2 cellular contexts compared by ENCODE assay signal in the genomic region with DNA sequence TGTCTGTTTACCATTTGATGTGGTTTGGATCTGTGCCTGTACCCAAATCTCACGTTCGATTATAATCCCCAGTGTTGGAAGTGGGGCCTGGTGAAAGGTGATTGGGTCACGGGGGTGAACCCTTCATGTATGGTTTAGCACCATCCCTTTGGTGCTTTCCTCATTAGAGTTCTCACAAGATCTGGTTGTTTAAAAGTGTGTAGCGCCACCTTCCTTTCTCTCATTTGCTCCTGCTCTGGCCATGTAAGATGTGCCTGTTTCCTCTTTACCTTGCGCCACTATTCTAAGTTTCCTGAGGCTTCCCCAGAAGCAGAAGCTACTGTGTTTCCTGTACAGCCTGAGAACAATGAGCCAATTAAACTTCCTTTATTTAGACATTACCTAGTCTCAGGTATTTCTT.
TF ChIP-seq lines count a peak whose summit lies in the region.

No MANE protein-coding gene starts in this region.

TF ChIP-seq in GM23338, 12 proteins besides CTCF, POLR2A, EP300 and RAD21 (continues in another document):
- TF ChIP-seq, protein P1, sequence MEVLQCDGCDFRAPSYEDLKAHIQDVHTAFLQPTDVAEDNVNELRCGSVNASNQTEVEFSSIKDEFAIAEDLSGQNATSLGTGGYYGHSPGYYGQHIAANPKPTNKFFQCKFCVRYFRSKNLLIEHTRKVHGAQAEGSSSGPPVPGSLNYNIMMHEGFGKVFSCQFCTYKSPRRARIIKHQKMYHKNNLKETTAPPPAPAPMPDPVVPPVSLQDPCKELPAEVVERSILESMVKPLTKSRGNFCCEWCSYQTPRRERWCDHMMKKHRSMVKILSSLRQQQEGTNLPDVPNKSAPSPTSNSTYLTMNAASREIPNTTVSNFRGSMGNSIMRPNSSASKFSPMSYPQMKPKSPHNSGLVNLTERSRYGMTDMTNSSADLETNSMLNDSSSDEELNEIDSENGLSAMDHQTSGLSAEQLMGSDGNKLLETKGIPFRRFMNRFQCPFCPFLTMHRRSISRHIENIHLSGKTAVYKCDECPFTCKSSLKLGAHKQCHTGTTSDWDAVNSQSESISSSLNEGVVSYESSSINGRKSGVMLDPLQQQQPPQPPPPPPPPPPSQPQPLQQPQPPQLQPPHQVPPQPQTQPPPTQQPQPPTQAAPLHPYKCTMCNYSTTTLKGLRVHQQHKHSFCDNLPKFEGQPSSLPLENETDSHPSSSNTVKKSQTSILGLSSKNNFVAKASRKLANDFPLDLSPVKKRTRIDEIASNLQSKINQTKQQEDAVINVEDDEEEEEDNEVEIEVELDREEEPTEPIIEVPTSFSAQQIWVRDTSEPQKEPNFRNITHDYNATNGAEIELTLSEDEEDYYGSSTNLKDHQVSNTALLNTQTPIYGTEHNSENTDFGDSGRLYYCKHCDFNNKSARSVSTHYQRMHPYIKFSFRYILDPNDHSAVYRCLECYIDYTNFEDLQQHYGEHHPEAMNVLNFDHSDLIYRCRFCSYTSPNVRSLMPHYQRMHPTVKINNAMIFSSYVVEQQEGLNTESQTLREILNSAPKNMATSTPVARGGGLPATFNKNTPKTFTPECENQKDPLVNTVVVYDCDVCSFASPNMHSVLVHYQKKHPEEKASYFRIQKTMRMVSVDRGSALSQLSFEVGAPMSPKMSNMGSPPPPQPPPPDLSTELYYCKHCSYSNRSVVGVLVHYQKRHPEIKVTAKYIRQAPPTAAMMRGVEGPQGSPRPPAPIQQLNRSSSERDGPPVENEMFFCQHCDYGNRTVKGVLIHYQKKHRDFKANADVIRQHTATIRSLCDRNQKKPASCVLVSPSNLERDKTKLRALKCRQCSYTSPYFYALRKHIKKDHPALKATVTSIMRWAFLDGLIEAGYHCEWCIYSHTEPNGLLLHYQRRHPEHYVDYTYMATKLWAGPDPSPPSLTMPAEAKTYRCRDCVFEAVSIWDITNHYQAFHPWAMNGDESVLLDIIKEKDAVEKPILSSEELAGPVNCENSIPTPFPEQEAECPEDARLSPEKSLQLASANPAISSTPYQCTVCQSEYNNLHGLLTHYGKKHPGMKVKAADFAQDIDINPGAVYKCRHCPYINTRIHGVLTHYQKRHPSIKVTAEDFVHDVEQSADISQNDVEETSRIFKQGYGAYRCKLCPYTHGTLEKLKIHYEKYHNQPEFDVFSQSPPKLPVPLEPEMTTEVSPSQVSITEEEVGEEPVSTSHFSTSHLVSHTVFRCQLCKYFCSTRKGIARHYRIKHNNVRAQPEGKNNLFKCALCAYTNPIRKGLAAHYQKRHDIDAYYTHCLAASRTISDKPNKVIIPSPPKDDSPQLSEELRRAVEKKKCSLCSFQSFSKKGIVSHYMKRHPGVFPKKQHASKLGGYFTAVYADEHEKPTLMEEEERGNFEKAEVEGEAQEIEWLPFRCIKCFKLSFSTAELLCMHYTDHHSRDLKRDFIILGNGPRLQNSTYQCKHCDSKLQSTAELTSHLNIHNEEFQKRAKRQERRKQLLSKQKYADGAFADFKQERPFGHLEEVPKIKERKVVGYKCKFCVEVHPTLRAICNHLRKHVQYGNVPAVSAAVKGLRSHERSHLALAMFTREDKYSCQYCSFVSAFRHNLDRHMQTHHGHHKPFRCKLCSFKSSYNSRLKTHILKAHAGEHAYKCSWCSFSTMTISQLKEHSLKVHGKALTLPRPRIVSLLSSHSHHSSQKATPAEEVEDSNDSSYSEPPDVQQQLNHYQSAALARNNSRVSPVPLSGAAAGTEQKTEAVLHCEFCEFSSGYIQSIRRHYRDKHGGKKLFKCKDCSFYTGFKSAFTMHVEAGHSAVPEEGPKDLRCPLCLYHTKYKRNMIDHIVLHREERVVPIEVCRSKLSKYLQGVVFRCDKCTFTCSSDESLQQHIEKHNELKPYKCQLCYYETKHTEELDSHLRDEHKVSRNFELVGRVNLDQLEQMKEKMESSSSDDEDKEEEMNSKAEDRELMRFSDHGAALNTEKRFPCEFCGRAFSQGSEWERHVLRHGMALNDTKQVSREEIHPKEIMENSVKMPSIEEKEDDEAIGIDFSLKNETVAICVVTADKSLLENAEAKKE (CRISPR knock-in tag; IDR thresholded peaks at IDR 0.05) = no peak
- TF ChIP-seq EZH2 (IDR thresholded peaks at IDR 0.05; ENCODE audit: low read depth, unreplicated experiment) (no peak), CREB1 (CRISPR knock-in tag; IDR thresholded peaks at IDR 0.05; ENCODE audit: low read depth) (no peak), JUNB (IDR thresholded peaks at IDR 0.05; ENCODE audit: unreplicated experiment) (no peak), ZNF114 (CRISPR knock-in tag; IDR thresholded peaks at IDR 0.05) (no peak), POLR2AphosphoS5 (IDR thresholded peaks at IDR 0.05; ENCODE audit: low read depth) (no peak), ZNF331 (CRISPR knock-in tag; IDR thresholded peaks at IDR 0.05; ENCODE audit: low read depth) (no peak), NANOG (IDR thresholded peaks at IDR 0.05; ENCODE audit: borderline replicate concordance) (no peak)
- TF ChIP-seq, protein P2, sequence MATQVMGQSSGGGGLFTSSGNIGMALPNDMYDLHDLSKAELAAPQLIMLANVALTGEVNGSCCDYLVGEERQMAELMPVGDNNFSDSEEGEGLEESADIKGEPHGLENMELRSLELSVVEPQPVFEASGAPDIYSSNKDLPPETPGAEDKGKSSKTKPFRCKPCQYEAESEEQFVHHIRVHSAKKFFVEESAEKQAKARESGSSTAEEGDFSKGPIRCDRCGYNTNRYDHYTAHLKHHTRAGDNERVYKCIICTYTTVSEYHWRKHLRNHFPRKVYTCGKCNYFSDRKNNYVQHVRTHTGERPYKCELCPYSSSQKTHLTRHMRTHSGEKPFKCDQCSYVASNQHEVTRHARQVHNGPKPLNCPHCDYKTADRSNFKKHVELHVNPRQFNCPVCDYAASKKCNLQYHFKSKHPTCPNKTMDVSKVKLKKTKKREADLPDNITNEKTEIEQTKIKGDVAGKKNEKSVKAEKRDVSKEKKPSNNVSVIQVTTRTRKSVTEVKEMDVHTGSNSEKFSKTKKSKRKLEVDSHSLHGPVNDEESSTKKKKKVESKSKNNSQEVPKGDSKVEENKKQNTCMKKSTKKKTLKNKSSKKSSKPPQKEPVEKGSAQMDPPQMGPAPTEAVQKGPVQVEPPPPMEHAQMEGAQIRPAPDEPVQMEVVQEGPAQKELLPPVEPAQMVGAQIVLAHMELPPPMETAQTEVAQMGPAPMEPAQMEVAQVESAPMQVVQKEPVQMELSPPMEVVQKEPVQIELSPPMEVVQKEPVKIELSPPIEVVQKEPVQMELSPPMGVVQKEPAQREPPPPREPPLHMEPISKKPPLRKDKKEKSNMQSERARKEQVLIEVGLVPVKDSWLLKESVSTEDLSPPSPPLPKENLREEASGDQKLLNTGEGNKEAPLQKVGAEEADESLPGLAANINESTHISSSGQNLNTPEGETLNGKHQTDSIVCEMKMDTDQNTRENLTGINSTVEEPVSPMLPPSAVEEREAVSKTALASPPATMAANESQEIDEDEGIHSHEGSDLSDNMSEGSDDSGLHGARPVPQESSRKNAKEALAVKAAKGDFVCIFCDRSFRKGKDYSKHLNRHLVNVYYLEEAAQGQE (IDR thresholded peaks at IDR 0.05; ENCODE audit: unreplicated experiment) = no peak
- TF ChIP-seq, protein P3, sequence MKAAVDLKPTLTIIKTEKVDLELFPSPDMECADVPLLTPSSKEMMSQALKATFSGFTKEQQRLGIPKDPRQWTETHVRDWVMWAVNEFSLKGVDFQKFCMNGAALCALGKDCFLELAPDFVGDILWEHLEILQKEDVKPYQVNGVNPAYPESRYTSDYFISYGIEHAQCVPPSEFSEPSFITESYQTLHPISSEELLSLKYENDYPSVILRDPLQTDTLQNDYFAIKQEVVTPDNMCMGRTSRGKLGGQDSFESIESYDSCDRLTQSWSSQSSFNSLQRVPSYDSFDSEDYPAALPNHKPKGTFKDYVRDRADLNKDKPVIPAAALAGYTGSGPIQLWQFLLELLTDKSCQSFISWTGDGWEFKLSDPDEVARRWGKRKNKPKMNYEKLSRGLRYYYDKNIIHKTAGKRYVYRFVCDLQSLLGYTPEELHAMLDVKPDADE (IDR thresholded peaks at IDR 0.05) = no peak

TF ChIP-seq in H1, 55 proteins besides CTCF, POLR2A, EP300 and RAD21 (continued from another document):
- TF ChIP-seq, protein P4, sequence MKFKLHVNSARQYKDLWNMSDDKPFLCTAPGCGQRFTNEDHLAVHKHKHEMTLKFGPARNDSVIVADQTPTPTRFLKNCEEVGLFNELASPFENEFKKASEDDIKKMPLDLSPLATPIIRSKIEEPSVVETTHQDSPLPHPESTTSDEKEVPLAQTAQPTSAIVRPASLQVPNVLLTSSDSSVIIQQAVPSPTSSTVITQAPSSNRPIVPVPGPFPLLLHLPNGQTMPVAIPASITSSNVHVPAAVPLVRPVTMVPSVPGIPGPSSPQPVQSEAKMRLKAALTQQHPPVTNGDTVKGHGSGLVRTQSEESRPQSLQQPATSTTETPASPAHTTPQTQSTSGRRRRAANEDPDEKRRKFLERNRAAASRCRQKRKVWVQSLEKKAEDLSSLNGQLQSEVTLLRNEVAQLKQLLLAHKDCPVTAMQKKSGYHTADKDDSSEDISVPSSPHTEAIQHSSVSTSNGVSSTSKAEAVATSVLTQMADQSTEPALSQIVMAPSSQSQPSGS (IDR thresholded peaks at IDR 0.05; ENCODE audit: low read length) = no peak
- TF ChIP-seq POU5F1 (IDR thresholded peaks at IDR 0.05; ENCODE audit: low read depth, low read length) = no peak
- no peak for TF ChIP-seq CTBP2 (IDR thresholded peaks at IDR 0.05; ENCODE audit: borderline replicate concordance, insufficient read depth, insufficient read length, low read length)
- TF ChIP-seq KDM5A (IDR thresholded peaks at IDR 0.05; ENCODE audit: low read length) = no peak
- TF ChIP-seq, protein P5, sequence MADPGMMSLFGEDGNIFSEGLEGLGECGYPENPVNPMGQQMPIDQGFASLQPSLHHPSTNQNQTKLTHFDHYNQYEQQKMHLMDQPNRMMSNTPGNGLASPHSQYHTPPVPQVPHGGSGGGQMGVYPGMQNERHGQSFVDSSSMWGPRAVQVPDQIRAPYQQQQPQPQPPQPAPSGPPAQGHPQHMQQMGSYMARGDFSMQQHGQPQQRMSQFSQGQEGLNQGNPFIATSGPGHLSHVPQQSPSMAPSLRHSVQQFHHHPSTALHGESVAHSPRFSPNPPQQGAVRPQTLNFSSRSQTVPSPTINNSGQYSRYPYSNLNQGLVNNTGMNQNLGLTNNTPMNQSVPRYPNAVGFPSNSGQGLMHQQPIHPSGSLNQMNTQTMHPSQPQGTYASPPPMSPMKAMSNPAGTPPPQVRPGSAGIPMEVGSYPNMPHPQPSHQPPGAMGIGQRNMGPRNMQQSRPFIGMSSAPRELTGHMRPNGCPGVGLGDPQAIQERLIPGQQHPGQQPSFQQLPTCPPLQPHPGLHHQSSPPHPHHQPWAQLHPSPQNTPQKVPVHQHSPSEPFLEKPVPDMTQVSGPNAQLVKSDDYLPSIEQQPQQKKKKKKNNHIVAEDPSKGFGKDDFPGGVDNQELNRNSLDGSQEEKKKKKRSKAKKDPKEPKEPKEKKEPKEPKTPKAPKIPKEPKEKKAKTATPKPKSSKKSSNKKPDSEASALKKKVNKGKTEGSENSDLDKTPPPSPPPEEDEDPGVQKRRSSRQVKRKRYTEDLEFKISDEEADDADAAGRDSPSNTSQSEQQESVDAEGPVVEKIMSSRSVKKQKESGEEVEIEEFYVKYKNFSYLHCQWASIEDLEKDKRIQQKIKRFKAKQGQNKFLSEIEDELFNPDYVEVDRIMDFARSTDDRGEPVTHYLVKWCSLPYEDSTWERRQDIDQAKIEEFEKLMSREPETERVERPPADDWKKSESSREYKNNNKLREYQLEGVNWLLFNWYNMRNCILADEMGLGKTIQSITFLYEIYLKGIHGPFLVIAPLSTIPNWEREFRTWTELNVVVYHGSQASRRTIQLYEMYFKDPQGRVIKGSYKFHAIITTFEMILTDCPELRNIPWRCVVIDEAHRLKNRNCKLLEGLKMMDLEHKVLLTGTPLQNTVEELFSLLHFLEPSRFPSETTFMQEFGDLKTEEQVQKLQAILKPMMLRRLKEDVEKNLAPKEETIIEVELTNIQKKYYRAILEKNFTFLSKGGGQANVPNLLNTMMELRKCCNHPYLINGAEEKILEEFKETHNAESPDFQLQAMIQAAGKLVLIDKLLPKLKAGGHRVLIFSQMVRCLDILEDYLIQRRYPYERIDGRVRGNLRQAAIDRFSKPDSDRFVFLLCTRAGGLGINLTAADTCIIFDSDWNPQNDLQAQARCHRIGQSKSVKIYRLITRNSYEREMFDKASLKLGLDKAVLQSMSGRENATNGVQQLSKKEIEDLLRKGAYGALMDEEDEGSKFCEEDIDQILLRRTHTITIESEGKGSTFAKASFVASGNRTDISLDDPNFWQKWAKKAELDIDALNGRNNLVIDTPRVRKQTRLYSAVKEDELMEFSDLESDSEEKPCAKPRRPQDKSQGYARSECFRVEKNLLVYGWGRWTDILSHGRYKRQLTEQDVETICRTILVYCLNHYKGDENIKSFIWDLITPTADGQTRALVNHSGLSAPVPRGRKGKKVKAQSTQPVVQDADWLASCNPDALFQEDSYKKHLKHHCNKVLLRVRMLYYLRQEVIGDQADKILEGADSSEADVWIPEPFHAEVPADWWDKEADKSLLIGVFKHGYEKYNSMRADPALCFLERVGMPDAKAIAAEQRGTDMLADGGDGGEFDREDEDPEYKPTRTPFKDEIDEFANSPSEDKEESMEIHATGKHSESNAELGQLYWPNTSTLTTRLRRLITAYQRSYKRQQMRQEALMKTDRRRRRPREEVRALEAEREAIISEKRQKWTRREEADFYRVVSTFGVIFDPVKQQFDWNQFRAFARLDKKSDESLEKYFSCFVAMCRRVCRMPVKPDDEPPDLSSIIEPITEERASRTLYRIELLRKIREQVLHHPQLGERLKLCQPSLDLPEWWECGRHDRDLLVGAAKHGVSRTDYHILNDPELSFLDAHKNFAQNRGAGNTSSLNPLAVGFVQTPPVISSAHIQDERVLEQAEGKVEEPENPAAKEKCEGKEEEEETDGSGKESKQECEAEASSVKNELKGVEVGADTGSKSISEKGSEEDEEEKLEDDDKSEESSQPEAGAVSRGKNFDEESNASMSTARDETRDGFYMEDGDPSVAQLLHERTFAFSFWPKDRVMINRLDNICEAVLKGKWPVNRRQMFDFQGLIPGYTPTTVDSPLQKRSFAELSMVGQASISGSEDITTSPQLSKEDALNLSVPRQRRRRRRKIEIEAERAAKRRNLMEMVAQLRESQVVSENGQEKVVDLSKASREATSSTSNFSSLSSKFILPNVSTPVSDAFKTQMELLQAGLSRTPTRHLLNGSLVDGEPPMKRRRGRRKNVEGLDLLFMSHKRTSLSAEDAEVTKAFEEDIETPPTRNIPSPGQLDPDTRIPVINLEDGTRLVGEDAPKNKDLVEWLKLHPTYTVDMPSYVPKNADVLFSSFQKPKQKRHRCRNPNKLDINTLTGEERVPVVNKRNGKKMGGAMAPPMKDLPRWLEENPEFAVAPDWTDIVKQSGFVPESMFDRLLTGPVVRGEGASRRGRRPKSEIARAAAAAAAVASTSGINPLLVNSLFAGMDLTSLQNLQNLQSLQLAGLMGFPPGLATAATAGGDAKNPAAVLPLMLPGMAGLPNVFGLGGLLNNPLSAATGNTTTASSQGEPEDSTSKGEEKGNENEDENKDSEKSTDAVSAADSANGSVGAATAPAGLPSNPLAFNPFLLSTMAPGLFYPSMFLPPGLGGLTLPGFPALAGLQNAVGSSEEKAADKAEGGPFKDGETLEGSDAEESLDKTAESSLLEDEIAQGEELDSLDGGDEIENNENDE (IDR thresholded peaks at IDR 0.05; ENCODE audit: insufficient replicate concordance, low read length) = no peak
- TF ChIP-seq KDM4A (IDR thresholded peaks at IDR 0.05; ENCODE audit: low read depth, low read length, severe bottlenecking) = no peak
- no peak for TF ChIP-seq SUZ12 (IDR thresholded peaks at IDR 0.05; ENCODE audit: low read length)
- no peak for TF ChIP-seq TAF1 (IDR thresholded peaks at IDR 0.05; ENCODE audit: low read depth, low read length)
- no peak for TF ChIP-seq SP1 (IDR thresholded peaks at IDR 0.05; ENCODE audit: low read depth, low read length)
- TF ChIP-seq CHD2 (IDR thresholded peaks at IDR 0.05; ENCODE audit: low read length) = no peak
- TF ChIP-seq CHD1 (IDR thresholded peaks at IDR 0.05; ENCODE audit: low read depth, low read length) = no peak
